In the genomic region with DNA sequence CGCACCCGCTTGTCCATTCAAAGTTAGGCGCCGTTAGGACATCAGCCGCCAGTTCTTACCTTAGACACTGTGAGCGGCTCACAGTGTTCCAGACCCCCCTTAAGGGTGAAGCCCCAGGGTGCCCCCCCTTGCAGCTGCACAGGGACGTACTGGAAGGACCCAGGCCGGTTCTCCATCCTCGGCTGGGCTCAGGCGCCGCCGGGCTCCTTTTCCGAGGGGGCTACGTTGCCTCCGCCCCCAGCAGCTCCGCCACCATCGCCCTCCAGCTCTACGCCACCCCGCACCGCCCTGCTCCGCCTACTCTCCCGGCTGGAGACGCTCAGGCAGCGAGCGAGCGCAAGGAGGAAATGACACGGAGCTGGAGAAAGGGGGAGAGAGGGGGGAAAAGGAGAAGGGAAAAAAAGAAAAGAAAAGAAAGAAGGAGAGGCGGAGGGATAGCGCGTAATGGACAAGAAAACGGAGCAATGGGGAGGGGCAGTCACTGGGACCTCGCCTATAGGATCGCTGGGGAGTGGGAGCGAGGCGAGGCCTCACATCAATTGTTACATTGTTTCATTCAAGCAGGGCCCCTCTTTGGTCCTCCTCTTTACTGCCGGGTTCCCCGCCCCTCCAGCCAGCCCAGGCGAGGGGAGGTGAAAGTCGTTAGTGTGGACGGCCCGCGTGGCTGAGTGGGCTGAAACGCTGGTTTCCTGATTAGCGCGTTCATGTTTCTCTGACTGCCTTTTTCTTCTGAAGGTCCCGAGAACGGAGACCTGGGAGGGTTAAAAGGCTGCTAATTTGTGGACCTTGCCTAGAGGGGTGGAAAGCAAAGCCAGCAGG, we compare ENCODE assay signal across 8 cellular contexts. TPM values are rescaled to one million over a fixed set of nuclear protein-coding genes. Genes with fewer than 3 reads are reported as not detected.
DNase-seq lines count a peak whose midpoint lies in the region; ATAC-seq and TF ChIP-seq lines count a peak whose summit lies in the region.

Gene SHROOM4 (minus strand): TSS at position 352 of the 819 bp plus-strand sequence. CDS start 176 bp downstream, at position 176.

- no peaks in the 10 kb centered on the region for H3K36me3 Mint-ChIP-seq in activated T-cell treated with anti-CD3 and anti-CD28 coated beads, Interleukin-2, amount 50 U/mL, for 72 hours (ENCODE audit: insufficient read depth in 2 of 2)
- H3K36me3 Mint-ChIP-seq in activated naive CD4-positive, alpha-beta T cell treated with anti-CD3 and anti-CD28 coated beads, Interleukin-2, amount 10 ng/mL, durations not matched to agents 7 days and 5 days: no peaks in the 10 kb centered on the region
- H3K36me3 Mint-ChIP-seq in CD4-positive, alpha-beta T cell (ENCODE audit: low read depth): no peaks in the 10 kb centered on the region

- H3K27ac ChIP-seq in lower lobe of right lung: peak within 1 kb of the TSS; percentile 80
- no peak within 1 kb of the TSS for H3K27ac ChIP-seq in CD4-positive, alpha-beta T cell (ENCODE audit: low read depth, low read length)

- CTCF ChIA-PET in activated naive CD4-positive, alpha-beta T cell treated with anti-CD3 and anti-CD28 coated beads, Interleukin-2, amount 10 ng/mL, durations not matched to agents 7 days and 5 days (lab: Charles Lee): no interaction called here
- CTCF ChIA-PET in CD4-positive, alpha-beta T cell (lab: Charles Lee): no interaction called here

- no peaks in the 10 kb centered on the region for H3K9me3 ChIP-seq in lower lobe of right lung
- H3K9me3 ChIP-seq in CD4-positive, alpha-beta T cell (ENCODE audit: control insufficient read depth, low read length): no peaks in the 10 kb centered on the region

- peaks cover 10% of the 10 kb centered on the region for H3K4me1 Mint-ChIP-seq in activated T-cell treated with anti-CD3 and anti-CD28 coated beads, Interleukin-2, amount 50 U/mL, for 72 hours (ENCODE audit: low read depth)
- no peaks in the 10 kb centered on the region for H3K4me1 Mint-ChIP-seq in activated naive CD4-positive, alpha-beta T cell treated with anti-CD3 and anti-CD28 coated beads, Interleukin-2, amount 10 ng/mL, durations not matched to agents 7 days and 5 days
- no peaks in the 10 kb centered on the region for H3K4me1 Mint-ChIP-seq in CD4-positive, alpha-beta T cell (ENCODE audit: low read depth)

- ATAC-seq in activated T-cell treated with anti-CD3 and anti-CD28 coated beads, Interleukin-2, amount 50 U/mL, for 72 hours (replicated peaks in 1 of 2): peak in 1 of 2 donors; percentile 33
- ATAC-seq in lower lobe of right lung (peak; percentile 93 to 95), GM19452 (IDR thresholded peaks at IDR 0.05; ENCODE audit: unreplicated experiment) (no peak)
- no peak for ATAC-seq in CD4-positive, alpha-beta T cell (ENCODE audit: poor library complexity)

- peaks cover 80% of the 10 kb centered on the region for H3K27me3 Mint-ChIP-seq in activated T-cell treated with anti-CD3 and anti-CD28 coated beads, Interleukin-2, amount 50 U/mL, for 72 hours (ENCODE audit: low read depth)
- H3K27me3 Mint-ChIP-seq in activated naive CD4-positive, alpha-beta T cell treated with anti-CD3 and anti-CD28 coated beads, Interleukin-2, amount 10 ng/mL, durations not matched to agents 7 days and 5 days: peaks cover 49% of the 10 kb centered on the region
- H3K27me3 Mint-ChIP-seq in CD4-positive, alpha-beta T cell: peaks cover 64% of the 10 kb centered on the region

- no peak for TF ChIP-seq CTCF in lower lobe of right lung (IDR thresholded peaks at IDR 0.05)
- TF ChIP-seq CTCF in CD4-positive, alpha-beta T cell (IDR thresholded peaks at IDR 0.05): no peak

- intact Hi-C loops in lower lobe of right lung (cut with DNase I): no loop called here
- intact Hi-C loops in CD4-positive, alpha-beta T cell (cut with DNase I, micrococcal nuclease): no loop called here

- H3K4me3 Mint-ChIP-seq in activated T-cell treated with anti-CD3 and anti-CD28 coated beads, Interleukin-2, amount 50 U/mL, for 72 hours: peak within 1 kb of the TSS; percentile 69 to 78
- no peak within 1 kb of the TSS for H3K4me3 Mint-ChIP-seq in activated naive CD4-positive, alpha-beta T cell treated with anti-CD3 and anti-CD28 coated beads, Interleukin-2, amount 10 ng/mL, durations not matched to agents 7 days and 5 days
- H3K4me3 Mint-ChIP-seq in CD4-positive, alpha-beta T cell: no peak within 1 kb of the TSS

- H3K27ac Mint-ChIP-seq in activated T-cell treated with anti-CD3 and anti-CD28 coated beads, Interleukin-2, amount 50 U/mL, for 72 hours: no peak within 1 kb of the TSS
- no peak within 1 kb of the TSS for H3K27ac Mint-ChIP-seq in activated naive CD4-positive, alpha-beta T cell treated with anti-CD3 and anti-CD28 coated beads, Interleukin-2, amount 10 ng/mL, durations not matched to agents 7 days and 5 days
- no peak within 1 kb of the TSS for H3K27ac Mint-ChIP-seq in CD4-positive, alpha-beta T cell

- H3K4me3 ChIP-seq in lower lobe of right lung: peak within 1 kb of the TSS; percentile 66

- in situ Hi-C loops in endometrial microvascular endothelial cells (cut with HindIII; ENCODE audit: inconsistent ontology term, low pct_unique_long_range_greater_than_20kb, low sequenced_read_pairs): no loop called here

- H3K4me1 ChIP-seq in lower lobe of right lung: peaks cover 8% of the 10 kb centered on the region

- no peaks in the 10 kb centered on the region for H3K27me3 ChIP-seq in lower lobe of right lung (ENCODE audit: low read depth)
- H3K27me3 ChIP-seq in CD4-positive, alpha-beta T cell (ENCODE audit: control insufficient read depth, insufficient read depth, low read length): peaks cover 24% of the 10 kb centered on the region

- no peak for DNase-seq in activated T-cell treated with anti-CD3 and anti-CD28 coated beads, Interleukin-2, amount 50 U/mL, for 72 hours
- no peak for DNase-seq in activated T-cell treated with anti-CD3 and anti-CD28 coated beads, Interleukin-2, amount 50 U/mL, for 48 hours
- peak; percentile 66 for DNase-seq in lower lobe of right lung
- peak; percentile 69 for DNase-seq in superior temporal gyrus (ENCODE audit: extremely low spot score)
- DNase-seq in activated naive CD4-positive, alpha-beta T cell treated with anti-CD3 and anti-CD28 coated beads, Interleukin-2, amount 10 ng/mL, durations not matched to agents 7 days and 5 days: no peak
- no peak for DNase-seq in CD4-positive, alpha-beta T cell

- no peaks in the 10 kb centered on the region for H3K36me3 ChIP-seq in lower lobe of right lung

- no peaks in the 10 kb centered on the region for H3K9me3 Mint-ChIP-seq in activated T-cell treated with anti-CD3 and anti-CD28 coated beads, Interleukin-2, amount 50 U/mL, for 72 hours
- H3K9me3 Mint-ChIP-seq in activated naive CD4-positive, alpha-beta T cell treated with anti-CD3 and anti-CD28 coated beads, Interleukin-2, amount 10 ng/mL, durations not matched to agents 7 days and 5 days: no peaks in the 10 kb centered on the region
- H3K9me3 Mint-ChIP-seq in CD4-positive, alpha-beta T cell: no peaks in the 10 kb centered on the region

- POLR2A ChIA-PET in CD4-positive, alpha-beta T cell (lab: Charles Lee): no interaction called here

RNA-seq across cellular contexts. Expression of gene SHROOM4, which starts in this region (rescaled TPM):
- total RNA-seq in activated T-cell treated with anti-CD3 and anti-CD28 coated beads, Interleukin-2, amount 50 U/mL, for 72 hours: not detected
- total RNA-seq in endometrial microvascular endothelial cells (ENCODE audit: inconsistent ontology term): 24.0 TPM
- total RNA-seq in lower lobe of right lung: 33.2 TPM
- not detected for total RNA-seq in CD4-positive, alpha-beta T cell

Comparison
In these comparisons a context has a peak if more than half of its experiments do, and no peak if none do; other contexts are left out.
1. RNA of gene SHROOM4 (total RNA-seq): 33.2 TPM in lower lobe of right lung (single experiment) and 24.0 TPM in endometrial microvascular endothelial cells (single experiment); not detected in activated T-cell treated with anti-CD3 and anti-CD28 coated beads, Interleukin-2, amount 50 U/mL, for 72 hours and not detected in CD4-positive, alpha-beta T cell; every median in the first group is over 10 times any median in the second.
2. ATAC-seq: peak in lower lobe of right lung (2 of 2); none in GM19452 (single experiment) and CD4-positive, alpha-beta T cell (single experiment).
3. DNase-seq: peak in lower lobe of right lung (single experiment) and superior temporal gyrus (single experiment); none in activated T-cell treated with anti-CD3 and anti-CD28 coated beads, Interleukin-2, amount 50 U/mL, for 72 hours (0 of 2), activated T-cell treated with anti-CD3 and anti-CD28 coated beads, Interleukin-2, amount 50 U/mL, for 48 hours (0 of 2), activated naive CD4-positive, alpha-beta T cell treated with anti-CD3 and anti-CD28 coated beads, Interleukin-2, amount 10 ng/mL, durations not matched to agents 7 days and 5 days (single experiment) and CD4-positive, alpha-beta T cell (0 of 10).
4. H3K4me3 Mint-ChIP-seq: peak in activated T-cell treated with anti-CD3 and anti-CD28 coated beads, Interleukin-2, amount 50 U/mL, for 72 hours (2 of 2); none in activated naive CD4-positive, alpha-beta T cell treated with anti-CD3 and anti-CD28 coated beads, Interleukin-2, amount 10 ng/mL, durations not matched to agents 7 days and 5 days (single experiment) and CD4-positive, alpha-beta T cell (single experiment).